9 cellular contexts compared by ENCODE assay signal in the genomic region with DNA sequence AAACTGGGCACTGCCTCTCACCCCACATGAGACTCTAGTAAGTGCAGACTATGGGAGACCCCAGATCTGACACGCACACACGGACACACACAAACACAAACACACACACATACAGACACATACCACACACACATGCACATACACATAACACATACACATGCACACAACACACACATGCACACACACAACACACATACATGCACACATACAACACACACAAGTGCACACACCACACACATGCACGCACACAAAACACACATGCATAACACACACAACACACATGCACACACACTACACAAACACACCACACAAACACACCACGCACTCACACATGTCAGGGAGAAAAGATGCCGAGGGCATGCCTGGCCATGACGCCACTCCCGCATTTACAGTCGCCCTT.
"Had no signal": no experiment of that assay in that cellular context is flagged by ENCODE, and none has a peak within 500 bp of the region (broad histone marks: within the 10 kb centered on the region; RNA-seq: fewer than 3 reads in every experiment).

No MANE protein-coding gene starts in this region.

- DNase-seq: activated CD4-positive, alpha-beta T cell treated with anti-CD3 and anti-CD28 coated beads, Interleukin-2, amount 10 ng/mL, durations not matched to agents 7 days and 5 days; activated CD4-positive, CD25-positive, alpha-beta regulatory T cell; activated CD8-positive, alpha-beta memory T cell treated with anti-CD3 and anti-CD28 coated beads for 24 hours; activated naive CD4-positive, alpha-beta T cell treated with Interleukin-2 at 50 U/mL for 16 hours; aorta; pancreas had no signal

- H3K9me3 Mint-ChIP-seq: stimulated activated effector memory CD8-positive, alpha-beta T cell treated with anti-CD3 and anti-CD28 coated beads, Interleukin-12 subunit alpha, Interleukin-12 subunit beta, amount 100 ng/mL, for 72 hours had no signal

- H3K4me1 Mint-ChIP-seq: activated CD4-positive, alpha-beta T cell treated with anti-CD3 and anti-CD28 coated beads, Interleukin-2, amount 10 ng/mL, durations not matched to agents 7 days and 5 days had no signal

- H3K27me3 ChIP-seq: gastroesophageal sphincter, pancreas had no signal

- H3K4me1 ChIP-seq: gastroesophageal sphincter, pancreas had no signal

- H3K4me3 ChIP-seq: gastroesophageal sphincter, pancreas, thoracic aorta had no signal

- H3K36me3 ChIP-seq: gastroesophageal sphincter, pancreas, thoracic aorta had no signal

- H3K27ac ChIP-seq: gastroesophageal sphincter, pancreas, thoracic aorta had no signal

- H3K9me3 ChIP-seq: gastroesophageal sphincter, pancreas, thoracic aorta had no signal

- FAIRE-seq: pancreas had no signal

- H3K36me3 Mint-ChIP-seq: stimulated activated effector memory CD8-positive, alpha-beta T cell treated with anti-CD3 and anti-CD28 coated beads, Interleukin-12 subunit alpha, Interleukin-12 subunit beta, amount 100 ng/mL, for 72 hours had no signal

- H3K27me3 Mint-ChIP-seq: activated CD4-positive, alpha-beta T cell treated with anti-CD3 and anti-CD28 coated beads, Interleukin-2, amount 10 ng/mL, durations not matched to agents 7 days and 5 days had no signal

- H3K4me3 Mint-ChIP-seq: activated CD4-positive, alpha-beta T cell treated with anti-CD3 and anti-CD28 coated beads, Interleukin-2, amount 10 ng/mL, durations not matched to agents 7 days and 5 days; stimulated activated effector memory CD8-positive, alpha-beta T cell treated with anti-CD3 and anti-CD28 coated beads, Interleukin-12 subunit alpha, Interleukin-12 subunit beta, amount 100 ng/mL, for 72 hours had no signal

- H3K27ac Mint-ChIP-seq: activated CD4-positive, alpha-beta T cell treated with anti-CD3 and anti-CD28 coated beads, Interleukin-2, amount 10 ng/mL, durations not matched to agents 7 days and 5 days; stimulated activated effector memory CD8-positive, alpha-beta T cell treated with anti-CD3 and anti-CD28 coated beads, Interleukin-12 subunit alpha, Interleukin-12 subunit beta, amount 100 ng/mL, for 72 hours had no signal
